Comparison of ENCODE assay signal across 1 cellular context in the genomic region with DNA sequence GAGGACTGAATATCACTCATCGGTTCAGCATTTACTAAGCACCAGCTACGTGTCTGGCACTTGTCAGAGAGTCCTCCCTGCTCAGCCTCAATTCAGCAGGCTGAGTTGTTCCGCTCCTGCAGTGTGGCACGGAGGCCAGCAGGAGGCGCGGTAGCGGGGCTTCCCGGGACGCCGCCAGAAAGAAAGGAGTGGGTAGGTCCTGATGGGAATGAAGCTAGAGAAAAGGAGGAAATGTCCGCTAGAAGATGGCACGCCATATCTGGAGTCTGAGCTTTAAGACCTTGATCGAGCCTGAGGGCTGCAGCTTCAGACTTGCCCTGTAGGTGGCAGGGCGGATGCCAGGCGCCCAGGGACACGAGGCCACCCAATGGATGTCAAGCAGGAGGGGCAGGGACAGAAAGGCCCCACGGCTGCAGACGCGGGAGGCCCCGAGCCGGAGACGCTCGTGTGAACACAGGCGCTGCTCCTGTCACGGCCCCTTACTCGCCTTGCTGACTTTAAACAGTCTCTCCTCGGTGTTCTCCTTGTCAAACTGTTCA.
TF ChIP-seq lines count a peak whose summit lies in the region.

No MANE protein-coding gene starts in this region.

TF ChIP-seq in K562, 482 proteins besides CTCF, POLR2A, EP300 and RAD21 (continued from another document and continues in another):
- TF ChIP-seq MYBL2 (IDR thresholded peaks at IDR 0.05; ENCODE audit: low read depth) (no peak), MYBL2 (CRISPR knock-in tag; IDR thresholded peaks at IDR 0.05; ENCODE audit: borderline replicate concordance) (no peak), NONO (IDR thresholded peaks at IDR 0.05; ENCODE audit: low read depth in 2 of 2, low read length in 1 of 2) (no peak), ZNF551 (CRISPR knock-in tag; IDR thresholded peaks at IDR 0.05) (no peak), BCOR (IDR thresholded peaks at IDR 0.05) (peak; percentile 72), ZNF57 (CRISPR knock-in tag; IDR thresholded peaks at IDR 0.05) (no peak), TBL1XR1 (IDR thresholded peaks at IDR 0.05; ENCODE audit: low read length in 2 of 2) (no peak), ZNF212 (CRISPR knock-in tag; IDR thresholded peaks at IDR 0.05) (no peak), SMARCE1 (IDR thresholded peaks at IDR 0.05) (no peak), YBX1 (IDR thresholded peaks at IDR 0.05) (no peak), ZNF146 (CRISPR knock-in tag; IDR thresholded peaks at IDR 0.05; ENCODE audit: unreplicated experiment) (no peak), DNMT1 (IDR thresholded peaks at IDR 0.05) (no peak), ZBTB8A (IDR thresholded peaks at IDR 0.05; ENCODE audit: partially characterized antibody) (no peak), MAZ (CRISPR knock-in tag; conservative IDR thresholded peaks at IDR 0.05 in 1 of 2, IDR thresholded peaks at IDR 0.05 in 1 of 2) (peak in 1 of 2 experiments; percentile 46; a peak in 2 of 4 replicates), TCFL5 (CRISPR knock-in tag; conservative IDR thresholded peaks at IDR 0.05) (no peak), ILK (tag; IDR thresholded peaks at IDR 0.05; ENCODE audit: borderline replicate concordance, low read depth) (no peak), RBM15 (IDR thresholded peaks at IDR 0.05; ENCODE audit: insufficient read depth, low read length) (no peak), CBX1 (IDR thresholded peaks at IDR 0.05; ENCODE audit: low read depth) (no peak), ILF3 (IDR thresholded peaks at IDR 0.05; ENCODE audit: borderline replicate concordance) (no peak), SREBF2 (CRISPR knock-in tag; IDR thresholded peaks at IDR 0.05) (no peak), KHSRP (IDR thresholded peaks at IDR 0.05) (no peak), TSC22D4 (tag; IDR thresholded peaks at IDR 0.05) (no peak), BCL6 (CRISPR knock-in tag; IDR thresholded peaks at IDR 0.05) (no peak), EHMT2 (IDR thresholded peaks at IDR 0.05) (peak; percentile 47; the same call in 1 of the 2 replicates), RBM22 (IDR thresholded peaks at IDR 0.05; ENCODE audit: low read depth, low read length, poor library complexity, severe bottlenecking) (no peak), MED1 (CRISPR knock-in tag; IDR thresholded peaks at IDR 0.05; ENCODE audit: borderline replicate concordance) (no peak), MCM3 (IDR thresholded peaks at IDR 0.05) (no peak), TCF3 (CRISPR knock-in tag; IDR thresholded peaks at IDR 0.05) (0 out of 2 replicates have a peak, but pooled peaks have one; percentile 24), ESRRB (CRISPR knock-in tag; IDR thresholded peaks at IDR 0.05; ENCODE audit: borderline replicate concordance) (no peak), ZNF76 (CRISPR knock-in tag; IDR thresholded peaks at IDR 0.05; ENCODE audit: borderline replicate concordance) (no peak), NR2C2 (CRISPR knock-in tag; IDR thresholded peaks at IDR 0.05) (0 out of 2 replicates have a peak, but pooled peaks have one; percentile 40), NR2C2 (tag; IDR thresholded peaks at IDR 0.05) (no peak), CEBPG (CRISPR knock-in tag; IDR thresholded peaks at IDR 0.05) (no peak), CEBPG (tag; conservative IDR thresholded peaks at IDR 0.05 in 1 of 2, IDR thresholded peaks at IDR 0.05 in 1 of 2) (no peak)
- TF ChIP-seq, protein P1, sequence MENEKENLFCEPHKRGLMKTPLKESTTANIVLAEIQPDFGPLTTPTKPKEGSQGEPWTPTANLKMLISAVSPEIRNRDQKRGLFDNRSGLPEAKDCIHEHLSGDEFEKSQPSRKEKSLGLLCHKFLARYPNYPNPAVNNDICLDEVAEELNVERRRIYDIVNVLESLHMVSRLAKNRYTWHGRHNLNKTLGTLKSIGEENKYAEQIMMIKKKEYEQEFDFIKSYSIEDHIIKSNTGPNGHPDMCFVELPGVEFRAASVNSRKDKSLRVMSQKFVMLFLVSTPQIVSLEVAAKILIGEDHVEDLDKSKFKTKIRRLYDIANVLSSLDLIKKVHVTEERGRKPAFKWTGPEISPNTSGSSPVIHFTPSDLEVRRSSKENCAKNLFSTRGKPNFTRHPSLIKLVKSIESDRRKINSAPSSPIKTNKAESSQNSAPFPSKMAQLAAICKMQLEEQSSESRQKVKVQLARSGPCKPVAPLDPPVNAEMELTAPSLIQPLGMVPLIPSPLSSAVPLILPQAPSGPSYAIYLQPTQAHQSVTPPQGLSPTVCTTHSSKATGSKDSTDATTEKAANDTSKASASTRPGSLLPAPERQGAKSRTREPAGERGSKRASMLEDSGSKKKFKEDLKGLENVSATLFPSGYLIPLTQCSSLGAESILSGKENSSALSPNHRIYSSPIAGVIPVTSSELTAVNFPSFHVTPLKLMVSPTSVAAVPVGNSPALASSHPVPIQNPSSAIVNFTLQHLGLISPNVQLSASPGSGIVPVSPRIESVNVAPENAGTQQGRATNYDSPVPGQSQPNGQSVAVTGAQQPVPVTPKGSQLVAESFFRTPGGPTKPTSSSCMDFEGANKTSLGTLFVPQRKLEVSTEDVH (IDR thresholded peaks at IDR 0.05; ENCODE audit: low read depth, partially characterized antibody) = peak; percentile 39
- TF ChIP-seq, protein P2, sequence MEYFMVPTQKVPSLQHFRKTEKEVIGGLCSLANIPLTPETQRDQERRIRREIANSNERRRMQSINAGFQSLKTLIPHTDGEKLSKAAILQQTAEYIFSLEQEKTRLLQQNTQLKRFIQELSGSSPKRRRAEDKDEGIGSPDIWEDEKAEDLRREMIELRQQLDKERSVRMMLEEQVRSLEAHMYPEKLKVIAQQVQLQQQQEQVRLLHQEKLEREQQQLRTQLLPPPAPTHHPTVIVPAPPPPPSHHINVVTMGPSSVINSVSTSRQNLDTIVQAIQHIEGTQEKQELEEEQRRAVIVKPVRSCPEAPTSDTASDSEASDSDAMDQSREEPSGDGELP (CRISPR knock-in tag; IDR thresholded peaks at IDR 0.05; ENCODE audit: borderline replicate concordance) = peak; percentile 52; the same call in 1 of the 2 replicates
- TF ChIP-seq, protein P3, sequence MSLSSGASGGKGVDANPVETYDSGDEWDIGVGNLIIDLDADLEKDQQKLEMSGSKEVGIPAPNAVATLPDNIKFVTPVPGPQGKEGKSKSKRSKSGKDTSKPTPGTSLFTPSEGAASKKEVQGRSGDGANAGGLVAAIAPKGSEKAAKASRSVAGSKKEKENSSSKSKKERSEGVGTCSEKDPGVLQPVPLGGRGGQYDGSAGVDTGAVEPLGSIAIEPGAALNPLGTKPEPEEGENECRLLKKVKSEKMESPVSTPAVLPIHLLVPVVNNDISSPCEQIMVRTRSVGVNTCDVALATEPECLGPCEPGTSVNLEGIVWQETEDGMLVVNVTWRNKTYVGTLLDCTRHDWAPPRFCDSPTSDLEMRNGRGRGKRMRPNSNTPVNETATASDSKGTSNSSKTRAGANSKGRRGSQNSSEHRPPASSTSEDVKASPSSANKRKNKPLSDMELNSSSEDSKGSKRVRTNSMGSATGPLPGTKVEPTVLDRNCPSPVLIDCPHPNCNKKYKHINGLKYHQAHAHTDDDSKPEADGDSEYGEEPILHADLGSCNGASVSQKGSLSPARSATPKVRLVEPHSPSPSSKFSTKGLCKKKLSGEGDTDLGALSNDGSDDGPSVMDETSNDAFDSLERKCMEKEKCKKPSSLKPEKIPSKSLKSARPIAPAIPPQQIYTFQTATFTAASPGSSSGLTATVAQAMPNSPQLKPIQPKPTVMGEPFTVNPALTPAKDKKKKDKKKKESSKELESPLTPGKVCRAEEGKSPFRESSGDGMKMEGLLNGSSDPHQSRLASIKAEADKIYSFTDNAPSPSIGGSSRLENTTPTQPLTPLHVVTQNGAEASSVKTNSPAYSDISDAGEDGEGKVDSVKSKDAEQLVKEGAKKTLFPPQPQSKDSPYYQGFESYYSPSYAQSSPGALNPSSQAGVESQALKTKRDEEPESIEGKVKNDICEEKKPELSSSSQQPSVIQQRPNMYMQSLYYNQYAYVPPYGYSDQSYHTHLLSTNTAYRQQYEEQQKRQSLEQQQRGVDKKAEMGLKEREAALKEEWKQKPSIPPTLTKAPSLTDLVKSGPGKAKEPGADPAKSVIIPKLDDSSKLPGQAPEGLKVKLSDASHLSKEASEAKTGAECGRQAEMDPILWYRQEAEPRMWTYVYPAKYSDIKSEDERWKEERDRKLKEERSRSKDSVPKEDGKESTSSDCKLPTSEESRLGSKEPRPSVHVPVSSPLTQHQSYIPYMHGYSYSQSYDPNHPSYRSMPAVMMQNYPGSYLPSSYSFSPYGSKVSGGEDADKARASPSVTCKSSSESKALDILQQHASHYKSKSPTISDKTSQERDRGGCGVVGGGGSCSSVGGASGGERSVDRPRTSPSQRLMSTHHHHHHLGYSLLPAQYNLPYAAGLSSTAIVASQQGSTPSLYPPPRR (CRISPR knock-in tag; IDR thresholded peaks at IDR 0.05; ENCODE audit: borderline replicate concordance) = peak; percentile 38; the same call in 1 of the 2 replicates
- TF ChIP-seq, protein P4, sequence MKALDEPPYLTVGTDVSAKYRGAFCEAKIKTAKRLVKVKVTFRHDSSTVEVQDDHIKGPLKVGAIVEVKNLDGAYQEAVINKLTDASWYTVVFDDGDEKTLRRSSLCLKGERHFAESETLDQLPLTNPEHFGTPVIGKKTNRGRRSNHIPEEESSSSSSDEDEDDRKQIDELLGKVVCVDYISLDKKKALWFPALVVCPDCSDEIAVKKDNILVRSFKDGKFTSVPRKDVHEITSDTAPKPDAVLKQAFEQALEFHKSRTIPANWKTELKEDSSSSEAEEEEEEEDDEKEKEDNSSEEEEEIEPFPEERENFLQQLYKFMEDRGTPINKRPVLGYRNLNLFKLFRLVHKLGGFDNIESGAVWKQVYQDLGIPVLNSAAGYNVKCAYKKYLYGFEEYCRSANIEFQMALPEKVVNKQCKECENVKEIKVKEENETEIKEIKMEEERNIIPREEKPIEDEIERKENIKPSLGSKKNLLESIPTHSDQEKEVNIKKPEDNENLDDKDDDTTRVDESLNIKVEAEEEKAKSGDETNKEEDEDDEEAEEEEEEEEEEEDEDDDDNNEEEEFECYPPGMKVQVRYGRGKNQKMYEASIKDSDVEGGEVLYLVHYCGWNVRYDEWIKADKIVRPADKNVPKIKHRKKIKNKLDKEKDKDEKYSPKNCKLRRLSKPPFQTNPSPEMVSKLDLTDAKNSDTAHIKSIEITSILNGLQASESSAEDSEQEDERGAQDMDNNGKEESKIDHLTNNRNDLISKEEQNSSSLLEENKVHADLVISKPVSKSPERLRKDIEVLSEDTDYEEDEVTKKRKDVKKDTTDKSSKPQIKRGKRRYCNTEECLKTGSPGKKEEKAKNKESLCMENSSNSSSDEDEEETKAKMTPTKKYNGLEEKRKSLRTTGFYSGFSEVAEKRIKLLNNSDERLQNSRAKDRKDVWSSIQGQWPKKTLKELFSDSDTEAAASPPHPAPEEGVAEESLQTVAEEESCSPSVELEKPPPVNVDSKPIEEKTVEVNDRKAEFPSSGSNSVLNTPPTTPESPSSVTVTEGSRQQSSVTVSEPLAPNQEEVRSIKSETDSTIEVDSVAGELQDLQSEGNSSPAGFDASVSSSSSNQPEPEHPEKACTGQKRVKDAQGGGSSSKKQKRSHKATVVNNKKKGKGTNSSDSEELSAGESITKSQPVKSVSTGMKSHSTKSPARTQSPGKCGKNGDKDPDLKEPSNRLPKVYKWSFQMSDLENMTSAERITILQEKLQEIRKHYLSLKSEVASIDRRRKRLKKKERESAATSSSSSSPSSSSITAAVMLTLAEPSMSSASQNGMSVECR (CRISPR knock-in tag; IDR thresholded peaks at IDR 0.05) = no peak
- TF ChIP-seq, protein P5, sequence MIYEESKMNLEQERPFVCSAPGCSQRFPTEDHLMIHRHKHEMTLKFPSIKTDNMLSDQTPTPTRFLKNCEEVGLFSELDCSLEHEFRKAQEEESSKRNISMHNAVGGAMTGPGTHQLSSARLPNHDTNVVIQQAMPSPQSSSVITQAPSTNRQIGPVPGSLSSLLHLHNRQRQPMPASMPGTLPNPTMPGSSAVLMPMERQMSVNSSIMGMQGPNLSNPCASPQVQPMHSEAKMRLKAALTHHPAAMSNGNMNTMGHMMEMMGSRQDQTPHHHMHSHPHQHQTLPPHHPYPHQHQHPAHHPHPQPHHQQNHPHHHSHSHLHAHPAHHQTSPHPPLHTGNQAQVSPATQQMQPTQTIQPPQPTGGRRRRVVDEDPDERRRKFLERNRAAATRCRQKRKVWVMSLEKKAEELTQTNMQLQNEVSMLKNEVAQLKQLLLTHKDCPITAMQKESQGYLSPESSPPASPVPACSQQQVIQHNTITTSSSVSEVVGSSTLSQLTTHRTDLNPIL (CRISPR knock-in tag; IDR thresholded peaks at IDR 0.05) = no peak
- TF ChIP-seq, protein P6, sequence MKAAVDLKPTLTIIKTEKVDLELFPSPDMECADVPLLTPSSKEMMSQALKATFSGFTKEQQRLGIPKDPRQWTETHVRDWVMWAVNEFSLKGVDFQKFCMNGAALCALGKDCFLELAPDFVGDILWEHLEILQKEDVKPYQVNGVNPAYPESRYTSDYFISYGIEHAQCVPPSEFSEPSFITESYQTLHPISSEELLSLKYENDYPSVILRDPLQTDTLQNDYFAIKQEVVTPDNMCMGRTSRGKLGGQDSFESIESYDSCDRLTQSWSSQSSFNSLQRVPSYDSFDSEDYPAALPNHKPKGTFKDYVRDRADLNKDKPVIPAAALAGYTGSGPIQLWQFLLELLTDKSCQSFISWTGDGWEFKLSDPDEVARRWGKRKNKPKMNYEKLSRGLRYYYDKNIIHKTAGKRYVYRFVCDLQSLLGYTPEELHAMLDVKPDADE (conservative IDR thresholded peaks at IDR 0.05; ENCODE audit: control insufficient read depth, low read depth, low read length) = no peak
- TF ChIP-seq, protein P7, sequence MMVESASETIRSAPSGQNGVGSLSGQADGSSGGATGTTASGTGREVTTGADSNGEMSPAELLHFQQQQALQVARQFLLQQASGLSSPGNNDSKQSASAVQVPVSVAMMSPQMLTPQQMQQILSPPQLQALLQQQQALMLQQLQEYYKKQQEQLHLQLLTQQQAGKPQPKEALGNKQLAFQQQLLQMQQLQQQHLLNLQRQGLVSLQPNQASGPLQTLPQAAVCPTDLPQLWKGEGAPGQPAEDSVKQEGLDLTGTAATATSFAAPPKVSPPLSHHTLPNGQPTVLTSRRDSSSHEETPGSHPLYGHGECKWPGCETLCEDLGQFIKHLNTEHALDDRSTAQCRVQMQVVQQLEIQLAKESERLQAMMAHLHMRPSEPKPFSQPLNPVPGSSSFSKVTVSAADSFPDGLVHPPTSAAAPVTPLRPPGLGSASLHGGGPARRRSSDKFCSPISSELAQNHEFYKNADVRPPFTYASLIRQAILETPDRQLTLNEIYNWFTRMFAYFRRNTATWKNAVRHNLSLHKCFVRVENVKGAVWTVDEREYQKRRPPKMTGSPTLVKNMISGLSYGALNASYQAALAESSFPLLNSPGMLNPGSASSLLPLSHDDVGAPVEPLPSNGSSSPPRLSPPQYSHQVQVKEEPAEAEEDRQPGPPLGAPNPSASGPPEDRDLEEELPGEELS (CRISPR knock-in tag; IDR thresholded peaks at IDR 0.05; ENCODE audit: borderline replicate concordance) = peak; percentile 16; the same call in 1 of the 2 replicates
